Comparison of ENCODE assay signal across 11 cellular contexts in the genomic region with DNA sequence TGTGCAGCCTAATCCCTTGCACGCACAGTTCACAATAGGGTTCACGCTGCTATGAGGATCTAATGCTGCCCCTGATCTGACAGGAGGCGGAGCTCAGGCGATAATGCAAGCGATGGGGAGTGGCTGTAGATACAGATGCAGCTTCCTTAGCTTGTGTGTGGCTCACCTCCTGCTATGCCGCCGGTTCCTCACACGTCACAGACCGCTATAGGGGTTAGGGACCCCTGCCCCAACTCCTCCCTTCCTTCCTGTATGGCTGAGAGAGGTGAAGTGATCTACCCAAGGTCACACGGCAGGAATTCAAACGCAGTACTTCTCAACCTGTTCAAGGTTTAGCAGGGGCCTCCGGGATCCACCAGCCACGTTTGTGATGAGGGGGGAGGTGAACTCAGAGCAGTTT. TPM values are rescaled to one million over a fixed set of nuclear protein-coding genes. Genes with fewer than 3 reads are reported as not detected.
DNase-seq lines count a peak whose midpoint lies in the region; ATAC-seq and TF ChIP-seq lines count a peak whose summit lies in the region.
"Had no signal": no experiment of that assay in that cellular context is flagged by ENCODE, and none has a peak within 500 bp of the region (broad histone marks: within the 10 kb centered on the region; RNA-seq: fewer than 3 reads in every experiment).

No MANE protein-coding gene starts in this region.

- intact Hi-C loops in left ventricle myocardium superior (cut with micrococcal nuclease): no loop called here

- H3K36me3 Mint-ChIP-seq in activated CD8-positive, alpha-beta T cell treated with anti-CD3 and anti-CD28 coated beads, Interleukin-2, amount 10 ng/mL, durations not matched to agents 7 days and 5 days (ENCODE audit: low read depth): no peaks in the 10 kb centered on the region
- H3K36me3 Mint-ChIP-seq in memory B cell: no peaks in the 10 kb centered on the region

- POLR2A ChIA-PET in activated CD8-positive, alpha-beta T cell treated with anti-CD3 and anti-CD28 coated beads, Interleukin-2, amount 10 ng/mL, durations not matched to agents 7 days and 5 days (lab: Charles Lee): no interaction called here

- CTCF ChIA-PET in activated CD8-positive, alpha-beta T cell treated with anti-CD3 and anti-CD28 coated beads, Interleukin-2, amount 10 ng/mL, durations not matched to agents 7 days and 5 days (lab: Charles Lee): interaction anchor here (1.4 to 11.8 kb wide), 2 partner anchors 52 to 122 kb away, joined by 3 to 338 read pairs; no protein-coding TSS in a partner anchor

- peak overlapping the region; percentile 92 for H3K27ac Mint-ChIP-seq in activated CD8-positive, alpha-beta T cell treated with anti-CD3 and anti-CD28 coated beads, Interleukin-2, amount 10 ng/mL, durations not matched to agents 7 days and 5 days
- peak overlapping the region; percentile 82 for H3K27ac Mint-ChIP-seq in memory B cell

- peaks cover 5% of the 10 kb centered on the region for H3K27me3 Mint-ChIP-seq in activated CD8-positive, alpha-beta T cell treated with anti-CD3 and anti-CD28 coated beads, Interleukin-2, amount 10 ng/mL, durations not matched to agents 7 days and 5 days (ENCODE audit: low read depth)
- no peaks in the 10 kb centered on the region for H3K27me3 Mint-ChIP-seq in memory B cell

- no peak for ATAC-seq in activated CD8-positive, alpha-beta T cell treated with anti-CD3 and anti-CD28 coated beads, Interleukin-2, amount 10 ng/mL, durations not matched to agents 7 days and 5 days
- ATAC-seq in memory B cell (ENCODE audit: low read depth) (no peak), SK-N-SH treated with all-trans-retinoic acid at 6 μM for 48 hours (no peak), HG02884 (IDR thresholded peaks at IDR 0.05; ENCODE audit: unreplicated experiment) (no peak), left ventricle myocardium superior (no peak)

- DNase-seq in CMK (ENCODE audit: low read depth): peak; percentile 77
- peak; percentile 46 for DNase-seq in NCI-H748 (lab: John Stamatoyannopoulos, UW; ENCODE audit: unreplicated experiment)
- peak; percentile 74 for DNase-seq in activated CD8-positive, alpha-beta T cell treated with anti-CD3 and anti-CD28 coated beads, Interleukin-2, amount 10 ng/mL, durations not matched to agents 7 days and 5 days
- no peak for DNase-seq in memory B cell (ENCODE audit: low spot score in 2 of 2)
- DNase-seq in NCI-H2029 treated with DMSO at 0.1 percent for 48 hours (lab: John Stamatoyannopoulos, UW): no peak
- DNase-seq in left ventricle myocardium superior: no peak
- DNase-seq: colonic mucosa, COR-L47, NCI-H2171 treated with DMSO at 0.1 percent for 48 hours had no signal

- peak overlapping the region; percentile 60 for H3K4me3 Mint-ChIP-seq in activated CD8-positive, alpha-beta T cell treated with anti-CD3 and anti-CD28 coated beads, Interleukin-2, amount 10 ng/mL, durations not matched to agents 7 days and 5 days
- peak overlapping the region; percentile 58 for H3K4me3 Mint-ChIP-seq in memory B cell

- peaks cover 21% of the 10 kb centered on the region for H3K4me1 Mint-ChIP-seq in activated CD8-positive, alpha-beta T cell treated with anti-CD3 and anti-CD28 coated beads, Interleukin-2, amount 10 ng/mL, durations not matched to agents 7 days and 5 days (ENCODE audit: low read depth)
- peaks cover 9% of the 10 kb centered on the region for H3K4me1 Mint-ChIP-seq in memory B cell

- no peaks in the 10 kb centered on the region for H3K9me3 Mint-ChIP-seq in activated CD8-positive, alpha-beta T cell treated with anti-CD3 and anti-CD28 coated beads, Interleukin-2, amount 10 ng/mL, durations not matched to agents 7 days and 5 days (ENCODE audit: insufficient read depth)
- no peaks in the 10 kb centered on the region for H3K9me3 Mint-ChIP-seq in memory B cell

TF ChIP-seq in SK-N-SH treated with all-trans-retinoic acid at 6 μM for 48 hours, 23 proteins besides CTCF, POLR2A, EP300 and RAD21:
- TF ChIP-seq ZC3H10 (CRISPR knock-in tag; IDR thresholded peaks at IDR 0.05) (no peak), TOX (CRISPR knock-in tag; IDR thresholded peaks at IDR 0.05; ENCODE audit: borderline replicate concordance) (no peak), ZNF565 (CRISPR knock-in tag; conservative IDR thresholded peaks at IDR 0.05; ENCODE audit: low read depth) (no peak), CSDC2 (CRISPR knock-in tag; IDR thresholded peaks at IDR 0.05) (no peak), TSHZ2 (CRISPR knock-in tag; IDR thresholded peaks at IDR 0.05) (no peak), CREB5 (CRISPR knock-in tag; IDR thresholded peaks at IDR 0.05; ENCODE audit: low read depth) (no peak), ZNF8 (CRISPR knock-in tag; IDR thresholded peaks at IDR 0.05) (no peak), GLIS3 (CRISPR knock-in tag; IDR thresholded peaks at IDR 0.05) (no peak), OSR1 (CRISPR knock-in tag; IDR thresholded peaks at IDR 0.05) (no peak), TCF4 (CRISPR knock-in tag; IDR thresholded peaks at IDR 0.05; ENCODE audit: borderline replicate concordance) (no peak), ESRRG (CRISPR knock-in tag; IDR thresholded peaks at IDR 0.05) (no peak), ARNTL (CRISPR knock-in tag; IDR thresholded peaks at IDR 0.05; ENCODE audit: borderline replicate concordance, low read depth) (no peak), ZFP30 (CRISPR knock-in tag; IDR thresholded peaks at IDR 0.05) (no peak), ZFP3 (CRISPR knock-in tag; IDR thresholded peaks at IDR 0.05) (no peak), PPARA (CRISPR knock-in tag; IDR thresholded peaks at IDR 0.05; ENCODE audit: borderline replicate concordance) (no peak), SNAI2 (CRISPR knock-in tag; IDR thresholded peaks at IDR 0.05) (no peak)
- TF ChIP-seq, protein P1, sequence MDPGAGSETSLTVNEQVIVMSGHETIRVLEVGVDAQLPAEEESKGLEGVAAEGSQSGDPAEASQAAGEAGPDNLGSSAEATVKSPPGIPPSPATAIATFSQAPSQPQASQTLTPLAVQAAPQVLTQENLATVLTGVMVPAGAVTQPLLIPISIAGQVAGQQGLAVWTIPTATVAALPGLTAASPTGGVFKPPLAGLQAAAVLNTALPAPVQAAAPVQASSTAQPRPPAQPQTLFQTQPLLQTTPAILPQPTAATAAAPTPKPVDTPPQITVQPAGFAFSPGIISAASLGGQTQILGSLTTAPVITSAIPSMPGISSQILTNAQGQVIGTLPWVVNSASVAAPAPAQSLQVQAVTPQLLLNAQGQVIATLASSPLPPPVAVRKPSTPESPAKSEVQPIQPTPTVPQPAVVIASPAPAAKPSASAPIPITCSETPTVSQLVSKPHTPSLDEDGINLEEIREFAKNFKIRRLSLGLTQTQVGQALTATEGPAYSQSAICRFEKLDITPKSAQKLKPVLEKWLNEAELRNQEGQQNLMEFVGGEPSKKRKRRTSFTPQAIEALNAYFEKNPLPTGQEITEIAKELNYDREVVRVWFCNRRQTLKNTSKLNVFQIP (CRISPR knock-in tag; IDR thresholded peaks at IDR 0.05; ENCODE audit: borderline replicate concordance, low read depth): no peak

RNA-seq across cellular contexts. Expression of gene PLLP, which starts 13.4 kb away (rescaled TPM):
- under 1 TPM; 0.18 to 0.37 TPM for total RNA-seq in activated CD8-positive, alpha-beta T cell treated with anti-CD3 and anti-CD28 coated beads, Interleukin-2, amount 10 ng/mL, durations not matched to agents 7 days and 5 days
- total RNA-seq in left ventricle myocardium superior: 3.1 TPM

RNA-seq across cellular contexts. Expression of gene ARL2BP, which starts 52.8 kb away (rescaled TPM):
- 10 to 100 TPM; 33.3 to 36.9 TPM for total RNA-seq in activated CD8-positive, alpha-beta T cell treated with anti-CD3 and anti-CD28 coated beads, Interleukin-2, amount 10 ng/mL, durations not matched to agents 7 days and 5 days
- total RNA-seq in left ventricle myocardium superior: 60.3 TPM

Comparison
In these comparisons a context has a peak if more than half of its experiments do, and no peak if none do; other contexts are left out.
1. DNase-seq: peak in CMK (single experiment), NCI-H748 (single experiment) and activated CD8-positive, alpha-beta T cell treated with anti-CD3 and anti-CD28 coated beads, Interleukin-2, amount 10 ng/mL, durations not matched to agents 7 days and 5 days (single experiment); none in memory B cell (0 of 2), NCI-H2029 treated with DMSO at 0.1 percent for 48 hours (single experiment) and left ventricle myocardium superior (single experiment).